In the genomic region with DNA sequence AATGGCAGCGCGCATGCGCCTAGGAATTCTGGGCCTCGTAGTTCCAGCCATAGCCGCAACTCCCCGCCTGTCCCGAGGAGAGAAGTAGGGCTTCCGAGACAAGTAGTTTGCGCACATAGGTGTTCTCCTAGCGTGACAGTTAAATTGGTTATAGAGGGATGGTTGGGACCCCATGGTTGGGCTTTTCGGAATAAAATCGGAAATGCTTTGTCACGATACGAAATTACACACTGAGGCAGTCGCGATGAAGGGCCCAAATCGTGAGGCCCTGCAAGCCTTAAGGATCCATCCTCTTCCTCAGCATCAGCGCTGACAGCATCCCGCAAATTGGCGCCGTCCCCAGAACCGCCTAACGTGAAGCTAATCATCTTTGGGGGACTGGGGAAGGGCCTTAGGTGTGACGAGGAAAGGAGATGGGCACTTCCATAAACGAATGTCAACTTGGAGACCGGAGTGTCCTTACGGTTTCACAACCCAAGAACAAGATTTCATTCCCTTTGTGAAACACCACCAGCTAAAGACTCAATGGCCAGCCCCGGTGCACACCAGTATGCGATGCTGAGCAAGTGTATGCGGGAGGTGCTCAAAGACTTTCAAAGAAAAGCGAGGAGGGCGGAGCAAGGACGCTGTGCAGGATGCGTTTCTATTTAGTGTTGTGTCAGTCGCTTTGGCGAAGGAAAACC, we compare ENCODE assay signal across 8 cellular contexts. TPM values are rescaled to one million over a fixed set of nuclear protein-coding genes. Genes with fewer than 3 reads are reported as not detected.
A peak's percentile ranks its signal among the peaks of the same experiment; 100 is the strongest.
DNase-seq lines count a peak whose midpoint lies in the region; ATAC-seq and TF ChIP-seq lines count a peak whose summit lies in the region.

No MANE protein-coding gene starts in this region.

- no peaks in the 10 kb centered on the region for H3K27me3 Mint-ChIP-seq in activated T-cell treated with anti-CD3 and anti-CD28 coated beads, Interleukin-2, amount 50 U/mL, for 4 hours (ENCODE audit: low read depth)
- peaks cover 5% of the 10 kb centered on the region for H3K27me3 Mint-ChIP-seq in neural progenitor cell (ENCODE audit: insufficient read depth, low read depth)

- no peaks in the 10 kb centered on the region for H3K9me3 Mint-ChIP-seq in activated T-cell treated with anti-CD3 and anti-CD28 coated beads, Interleukin-2, amount 50 U/mL, for 4 hours
- no peaks in the 10 kb centered on the region for H3K9me3 Mint-ChIP-seq in neural progenitor cell

- H3K4me1 Mint-ChIP-seq in activated T-cell treated with anti-CD3 and anti-CD28 coated beads, Interleukin-2, amount 50 U/mL, for 4 hours (ENCODE audit: low read depth), result peaks cover 28% of the 10 kb centered on the region
- peaks cover 24% of the 10 kb centered on the region for H3K4me1 Mint-ChIP-seq in neural progenitor cell

- no peaks in the 10 kb centered on the region for H3K27me3 ChIP-seq in fibroblast of lung (ENCODE audit: control insufficient read depth, insufficient read depth, low read length)
- peaks cover 16% of the 10 kb centered on the region for H3K27me3 ChIP-seq in neural progenitor cell
- no peaks in the 10 kb centered on the region for H3K27me3 ChIP-seq in tibial artery

- ATAC-seq in activated T-cell treated with anti-CD3 and anti-CD28 coated beads, Interleukin-2, amount 50 U/mL, for 4 hours, result peak; percentile 21 to 24
- ATAC-seq in GM19324 (IDR thresholded peaks at IDR 0.05; ENCODE audit: low FRiP score, unreplicated experiment), result no peak

- H3K4me3 ChIP-seq in GM08714 (ENCODE audit: low read length), result peak overlapping the region; percentile 72; the same call in 1 of the 2 replicates
- peak overlapping the region; percentile 51 to 84 (median 68) for H3K4me3 ChIP-seq in fibroblast of lung (replicated peaks in 1 of 4; ENCODE audit: control extremely low read depth in 1 of 4, insufficient read depth in 1 of 4, low read depth in 3 of 4, low read length in 4 of 4)
- H3K4me3 ChIP-seq in neural progenitor cell, result peak overlapping the region; percentile 93
- peak overlapping the region; percentile 84 to 99 for H3K4me3 ChIP-seq in tibial artery

- peaks cover 2% of the 10 kb centered on the region for H3K4me1 ChIP-seq in fibroblast of lung (ENCODE audit: control insufficient read depth, extremely low read depth, insufficient read depth, low read length)
- peaks cover 14% of the 10 kb centered on the region for H3K4me1 ChIP-seq in neural progenitor cell
- H3K4me1 ChIP-seq in tibial artery, result peaks cover 0 to 27% (median 5%) of the 10 kb centered on the region in 4 donors

- peak overlapping the region; percentile 82 for H3K4me2 ChIP-seq in fibroblast of lung (ENCODE audit: extremely low read depth, insufficient read depth, low read length)
- peak overlapping the region; percentile 93 for H3K4me2 ChIP-seq in neural progenitor cell

- H3K36me3 ChIP-seq in fibroblast of lung (ENCODE audit: control insufficient read depth, insufficient read depth, low read length) (no peaks in the 10 kb centered on the region), neural progenitor cell (no peaks in the 10 kb centered on the region), tibial artery (no peaks in the 10 kb centered on the region)

- H3K27ac ChIP-seq in fibroblast of lung (ENCODE audit: insufficient read depth, low read length), result peak overlapping the region; percentile 6
- no peak overlapping the region for H3K27ac ChIP-seq in neural progenitor cell
- peak overlapping the region; percentile 92 to 96 for H3K27ac ChIP-seq in tibial artery

- H2AFZ ChIP-seq in fibroblast of lung (ENCODE audit: low read length) (peak overlapping the region; percentile 99), neural progenitor cell (replicated peaks) (peak overlapping the region; percentile 100)

- H3K9me3 ChIP-seq in fibroblast of lung (ENCODE audit: control insufficient read depth, insufficient read depth, low read depth, low read length), result no peaks in the 10 kb centered on the region
- H3K9me3 ChIP-seq in neural progenitor cell (ENCODE audit: low read depth), result no peaks in the 10 kb centered on the region
- H3K9me3 ChIP-seq in tibial artery, result no peaks in the 10 kb centered on the region

- H4K20me1 ChIP-seq in fibroblast of lung (ENCODE audit: control insufficient read depth, extremely low read depth, insufficient read depth, low read length) (no peaks in the 10 kb centered on the region), neural progenitor cell (ENCODE audit: low read depth) (peaks cover 25% of the 10 kb centered on the region)

- TF ChIP-seq CTCF in fibroblast of lung (conservative IDR thresholded peaks at IDR 0.05 in 1 of 2, IDR thresholded peaks at IDR 0.05 in 1 of 2; ENCODE audit: low read depth in 1 of 2, low read length in 2 of 2), result no peak
- TF ChIP-seq CTCF in neural progenitor cell (IDR thresholded peaks at IDR 0.05), result no peak
- TF ChIP-seq CTCF in tibial artery (IDR thresholded peaks at IDR 0.05), result peak in 1 of 2 experiments; percentile 38

- H3K4me3 Mint-ChIP-seq in activated T-cell treated with anti-CD3 and anti-CD28 coated beads, Interleukin-2, amount 50 U/mL, for 4 hours, result peak overlapping the region; percentile 94
- peak overlapping the region; percentile 95 for H3K4me3 Mint-ChIP-seq in neural progenitor cell

- peak; percentile 47 for DNase-seq in M059J (ENCODE audit: low read depth)
- DNase-seq in activated T-cell treated with anti-CD3 and anti-CD28 coated beads, Interleukin-2, amount 50 U/mL, for 4 hours, result peak; percentile 36
- DNase-seq in fibroblast of lung (ENCODE audit: low read depth in 2 of 2), result peak in 1 of 2 donors; percentile 20
- DNase-seq in neural progenitor cell (ENCODE audit: low spot score), result peak; percentile 54
- DNase-seq in tibial artery, result peak in 1 of 2 donors; percentile 40
- DNase-seq in ecto neural progenitor cell (ENCODE audit: low spot score), result no peak

- peaks cover 11% of the 10 kb centered on the region for H3K79me2 ChIP-seq in fibroblast of lung (ENCODE audit: control insufficient read depth, insufficient read depth, low read length)
- H3K79me2 ChIP-seq in neural progenitor cell (ENCODE audit: low read depth), result peaks cover 39% of the 10 kb centered on the region

- H3K9ac ChIP-seq in fibroblast of lung (ENCODE audit: insufficient read depth, low read length), result no peak overlapping the region
- no peak overlapping the region for H3K9ac ChIP-seq in neural progenitor cell

- peaks cover 20% of the 10 kb centered on the region for H3F3A ChIP-seq in neural progenitor cell (ENCODE audit: low read depth)

- no peak overlapping the region for H3K27ac Mint-ChIP-seq in neural progenitor cell

- intact Hi-C loops in tibial artery (cut with DNase I; ENCODE audit: low total_unique reads), result loop anchor here (5.0 to 10.0 kb wide), 2 partner anchors 186 to 214 kb away; a partner anchor contains a TSS

- no peaks in the 10 kb centered on the region for H3K36me3 Mint-ChIP-seq in activated T-cell treated with anti-CD3 and anti-CD28 coated beads, Interleukin-2, amount 50 U/mL, for 4 hours (ENCODE audit: insufficient read depth)
- no peaks in the 10 kb centered on the region for H3K36me3 Mint-ChIP-seq in neural progenitor cell

RNA-seq across cellular contexts. Expression of a gene that starts 0.6 kb away (rescaled TPM):
- 8.2 and 9.9 TPM in 2 replicates for total RNA-seq in M059J (2014; rRNA removed; shearing (Covaris generic))
- 1 to 10 TPM; 5.9 to 7.7 (median 7.1) TPM for total RNA-seq in activated T-cell treated with anti-CD3 and anti-CD28 coated beads, Interleukin-2, amount 50 U/mL, for 4 hours
- total RNA-seq in fibroblast of lung (10.8 and 16.2 TPM in 2 replicates), neural progenitor cell (ENCODE audit: low replicate concordance) (26.5 and 32.4 TPM in 2 replicates)
- 4.3 and 5.6 TPM in 2 replicates for polyA plus RNA-seq in fibroblast of lung
- polyA plus RNA-seq in fibroblast of lung (2012), result 2.7 and 3.2 TPM in 2 replicates
- 1.7 and 5.3 TPM in 2 replicates for polyA minus RNA-seq in fibroblast of lung (ENCODE audit: low replicate concordance)
